In genomic region chr2:120775801-120776589, GRCh38 we compare ENCODE assay signal across 1 cellular context.
TF ChIP-seq lines count a peak whose summit lies in the region.

No MANE protein-coding gene starts in this region.

TF ChIP-seq in IMR-90, 13 proteins besides CTCF, POLR2A, EP300 and RAD21:
- TF ChIP-seq SMC3 (IDR thresholded peaks at IDR 0.05; ENCODE audit: low read depth, low read length) (no peak), USF2 (IDR thresholded peaks at IDR 0.05; ENCODE audit: low read depth, low read length) (no peak), BHLHE40 (IDR thresholded peaks at IDR 0.05; ENCODE audit: low read depth, low read length) (no peak), RCOR1 (IDR thresholded peaks at IDR 0.05; ENCODE audit: insufficient replicate concordance, low read length) (no peak), MXI1 (IDR thresholded peaks at IDR 0.05; ENCODE audit: borderline replicate concordance, low read depth, low read length) (no peak), FOS (IDR thresholded peaks at IDR 0.05; ENCODE audit: low read depth, low read length) (no peak), NFE2L2 (IDR thresholded peaks at IDR 0.05; ENCODE audit: low read depth, low read length) (no peak), MAZ (IDR thresholded peaks at IDR 0.05; ENCODE audit: borderline replicate concordance, low read depth, low read length) (no peak), RFX5 (IDR thresholded peaks at IDR 0.05; ENCODE audit: low read depth, low read length) (no peak), MAFK (IDR thresholded peaks at IDR 0.05; ENCODE audit: low read depth, low read length) (no peak), CHD1 (IDR thresholded peaks at IDR 0.05; ENCODE audit: low read depth, low read length) (no peak), CEBPB (IDR thresholded peaks at IDR 0.05; ENCODE audit: low read depth, low read length) (no peak)
- TF ChIP-seq, protein P1, sequence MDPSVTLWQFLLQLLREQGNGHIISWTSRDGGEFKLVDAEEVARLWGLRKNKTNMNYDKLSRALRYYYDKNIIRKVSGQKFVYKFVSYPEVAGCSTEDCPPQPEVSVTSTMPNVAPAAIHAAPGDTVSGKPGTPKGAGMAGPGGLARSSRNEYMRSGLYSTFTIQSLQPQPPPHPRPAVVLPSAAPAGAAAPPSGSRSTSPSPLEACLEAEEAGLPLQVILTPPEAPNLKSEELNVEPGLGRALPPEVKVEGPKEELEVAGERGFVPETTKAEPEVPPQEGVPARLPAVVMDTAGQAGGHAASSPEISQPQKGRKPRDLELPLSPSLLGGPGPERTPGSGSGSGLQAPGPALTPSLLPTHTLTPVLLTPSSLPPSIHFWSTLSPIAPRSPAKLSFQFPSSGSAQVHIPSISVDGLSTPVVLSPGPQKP (IDR thresholded peaks at IDR 0.05; ENCODE audit: borderline replicate concordance, low read depth, low read length): no peak
